16 cellular contexts compared by ENCODE assay signal in genomic region chr5:97245371-97245770, GRCh38.
"Had no signal": no experiment of that assay in that cellular context is flagged by ENCODE, and none has a peak within 500 bp of the region (broad histone marks: within the 10 kb centered on the region; RNA-seq: fewer than 3 reads in every experiment).

No MANE protein-coding gene starts in this region.

- ATAC-seq: activated CD8-positive, alpha-beta T cell treated with anti-CD3 and anti-CD28 coated beads, Interleukin-2, amount 10 ng/mL, durations not matched to agents 7 days and 5 days; activated T-cell treated with anti-CD3 and anti-CD28 coated beads, Interleukin-2, amount 50 U/mL, for 4 hours; heart left ventricle; naive thymus-derived CD4-positive, alpha-beta T cell had no signal

- H3K9me3 ChIP-seq: right atrium auricular region, thyroid gland had no signal

- H3K27me3 ChIP-seq: heart left ventricle, right atrium auricular region, thyroid gland had no signal

- H3K36me3 ChIP-seq: heart left ventricle, right atrium auricular region, thyroid gland had no signal

- DNase-seq: activated B cell treated with CpG ODN at 0.5 μM for 24 hours; activated CD4-positive, alpha-beta T cell treated with anti-CD3 and anti-CD28 coated beads for 4 hours; activated CD8-positive, alpha-beta T cell treated with anti-CD3 and anti-CD28 coated beads, Interleukin-2, amount 10 ng/mL, durations not matched to agents 7 days and 5 days; activated naive CD4-positive, alpha-beta T cell treated with anti-CD3 and anti-CD28 coated beads for 36 hours; activated T-cell treated with anti-CD3 and anti-CD28 coated beads, Interleukin-2, amount 50 U/mL, for 4 hours; erythroblast; heart left ventricle; naive thymus-derived CD4-positive, alpha-beta T cell; occipital lobe; stimulated activated CD4-positive, alpha-beta T cell treated with anti-CD3 and anti-CD28 coated beads, Interleukin-2, amount 100 ng/mL, for 24 hours; stimulated activated naive CD4-positive, alpha-beta T cell treated with Interleukin-2 at 50 U/mL for 16 hours; T-helper 1 cell; T-helper 9 cell; thyroid gland had no signal

- H3K4me3 ChIP-seq: coronary artery, heart left ventricle, right atrium auricular region, thyroid gland had no signal

- H3K27ac ChIP-seq: coronary artery, heart left ventricle, right atrium auricular region, thyroid gland had no signal

- H3K4me1 ChIP-seq: heart left ventricle, right atrium auricular region, thyroid gland had no signal
